Comparison of ENCODE assay signal across 2 cellular contexts in the genomic region with DNA sequence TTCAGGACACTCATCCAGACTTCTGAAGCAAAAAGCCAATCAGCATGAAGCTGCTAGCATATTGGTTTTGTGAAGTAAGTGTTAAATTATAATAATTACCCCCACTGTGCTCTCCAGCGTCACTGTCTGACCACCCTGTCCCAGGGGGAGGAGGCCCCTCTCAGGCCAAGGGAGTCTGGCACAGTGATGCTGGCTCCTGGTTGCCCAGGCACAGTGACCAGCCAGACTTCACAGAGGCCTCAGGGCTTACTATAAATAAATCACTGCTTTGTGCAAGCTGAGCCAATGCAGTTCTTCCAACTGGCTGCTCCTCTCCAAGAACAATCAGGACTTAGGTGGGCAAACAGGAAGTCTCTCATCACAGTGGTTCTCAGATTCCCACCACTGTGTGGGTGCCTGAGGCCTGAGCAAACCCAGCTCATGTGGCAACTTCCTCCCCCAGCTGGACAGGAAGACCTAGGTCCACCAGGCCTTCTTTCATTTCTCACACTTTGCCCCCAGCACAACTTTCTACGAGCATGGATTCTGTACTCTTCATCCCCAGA.
TF ChIP-seq lines count a peak whose summit lies in the region.

No MANE protein-coding gene starts in this region.

TF ChIP-seq in SK-N-SH, 30 proteins besides CTCF, POLR2A, EP300 and RAD21:
- no peak for TF ChIP-seq NRF1 (IDR thresholded peaks at IDR 0.05; ENCODE audit: low read depth, low read length)
- no peak for TF ChIP-seq TCF12 (IDR thresholded peaks at IDR 0.05)
- TF ChIP-seq FOXJ3 (CRISPR knock-in tag; IDR thresholded peaks at IDR 0.05): no peak
- no peak for TF ChIP-seq MXI1 (IDR thresholded peaks at IDR 0.05; ENCODE audit: low read depth, low read length)
- TF ChIP-seq, protein P1, sequence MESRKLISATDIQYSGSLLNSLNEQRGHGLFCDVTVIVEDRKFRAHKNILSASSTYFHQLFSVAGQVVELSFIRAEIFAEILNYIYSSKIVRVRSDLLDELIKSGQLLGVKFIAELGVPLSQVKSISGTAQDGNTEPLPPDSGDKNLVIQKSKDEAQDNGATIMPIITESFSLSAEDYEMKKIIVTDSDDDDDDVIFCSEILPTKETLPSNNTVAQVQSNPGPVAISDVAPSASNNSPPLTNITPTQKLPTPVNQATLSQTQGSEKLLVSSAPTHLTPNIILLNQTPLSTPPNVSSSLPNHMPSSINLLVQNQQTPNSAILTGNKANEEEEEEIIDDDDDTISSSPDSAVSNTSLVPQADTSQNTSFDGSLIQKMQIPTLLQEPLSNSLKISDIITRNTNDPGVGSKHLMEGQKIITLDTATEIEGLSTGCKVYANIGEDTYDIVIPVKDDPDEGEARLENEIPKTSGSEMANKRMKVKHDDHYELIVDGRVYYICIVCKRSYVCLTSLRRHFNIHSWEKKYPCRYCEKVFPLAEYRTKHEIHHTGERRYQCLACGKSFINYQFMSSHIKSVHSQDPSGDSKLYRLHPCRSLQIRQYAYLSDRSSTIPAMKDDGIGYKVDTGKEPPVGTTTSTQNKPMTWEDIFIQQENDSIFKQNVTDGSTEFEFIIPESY (IDR thresholded peaks at IDR 0.05; ENCODE audit: borderline replicate concordance, low read depth): no peak
- no peak for TF ChIP-seq FOSL2 (IDR thresholded peaks at IDR 0.05; ENCODE audit: borderline replicate concordance, low read depth)
- TF ChIP-seq GATA2 (CRISPR knock-in tag; IDR thresholded peaks at IDR 0.05): no peak
- TF ChIP-seq, protein P2, sequence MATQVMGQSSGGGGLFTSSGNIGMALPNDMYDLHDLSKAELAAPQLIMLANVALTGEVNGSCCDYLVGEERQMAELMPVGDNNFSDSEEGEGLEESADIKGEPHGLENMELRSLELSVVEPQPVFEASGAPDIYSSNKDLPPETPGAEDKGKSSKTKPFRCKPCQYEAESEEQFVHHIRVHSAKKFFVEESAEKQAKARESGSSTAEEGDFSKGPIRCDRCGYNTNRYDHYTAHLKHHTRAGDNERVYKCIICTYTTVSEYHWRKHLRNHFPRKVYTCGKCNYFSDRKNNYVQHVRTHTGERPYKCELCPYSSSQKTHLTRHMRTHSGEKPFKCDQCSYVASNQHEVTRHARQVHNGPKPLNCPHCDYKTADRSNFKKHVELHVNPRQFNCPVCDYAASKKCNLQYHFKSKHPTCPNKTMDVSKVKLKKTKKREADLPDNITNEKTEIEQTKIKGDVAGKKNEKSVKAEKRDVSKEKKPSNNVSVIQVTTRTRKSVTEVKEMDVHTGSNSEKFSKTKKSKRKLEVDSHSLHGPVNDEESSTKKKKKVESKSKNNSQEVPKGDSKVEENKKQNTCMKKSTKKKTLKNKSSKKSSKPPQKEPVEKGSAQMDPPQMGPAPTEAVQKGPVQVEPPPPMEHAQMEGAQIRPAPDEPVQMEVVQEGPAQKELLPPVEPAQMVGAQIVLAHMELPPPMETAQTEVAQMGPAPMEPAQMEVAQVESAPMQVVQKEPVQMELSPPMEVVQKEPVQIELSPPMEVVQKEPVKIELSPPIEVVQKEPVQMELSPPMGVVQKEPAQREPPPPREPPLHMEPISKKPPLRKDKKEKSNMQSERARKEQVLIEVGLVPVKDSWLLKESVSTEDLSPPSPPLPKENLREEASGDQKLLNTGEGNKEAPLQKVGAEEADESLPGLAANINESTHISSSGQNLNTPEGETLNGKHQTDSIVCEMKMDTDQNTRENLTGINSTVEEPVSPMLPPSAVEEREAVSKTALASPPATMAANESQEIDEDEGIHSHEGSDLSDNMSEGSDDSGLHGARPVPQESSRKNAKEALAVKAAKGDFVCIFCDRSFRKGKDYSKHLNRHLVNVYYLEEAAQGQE (IDR thresholded peaks at IDR 0.05; ENCODE audit: low read depth, low read length): no peak
- TF ChIP-seq, protein P3, sequence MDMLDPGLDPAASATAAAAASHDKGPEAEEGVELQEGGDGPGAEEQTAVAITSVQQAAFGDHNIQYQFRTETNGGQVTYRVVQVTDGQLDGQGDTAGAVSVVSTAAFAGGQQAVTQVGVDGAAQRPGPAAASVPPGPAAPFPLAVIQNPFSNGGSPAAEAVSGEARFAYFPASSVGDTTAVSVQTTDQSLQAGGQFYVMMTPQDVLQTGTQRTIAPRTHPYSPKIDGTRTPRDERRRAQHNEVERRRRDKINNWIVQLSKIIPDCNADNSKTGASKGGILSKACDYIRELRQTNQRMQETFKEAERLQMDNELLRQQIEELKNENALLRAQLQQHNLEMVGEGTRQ (IDR thresholded peaks at IDR 0.05; ENCODE audit: borderline replicate concordance, low read depth, low read length): no peak

TF ChIP-seq in SK-N-SH treated with all-trans-retinoic acid at 6 μM for 48 hours, 23 proteins besides CTCF, POLR2A, EP300 and RAD21:
- TF ChIP-seq ESRRG (CRISPR knock-in tag; IDR thresholded peaks at IDR 0.05): no peak
- no peak for TF ChIP-seq OSR1 (CRISPR knock-in tag; IDR thresholded peaks at IDR 0.05)
- TF ChIP-seq BACH2 (CRISPR knock-in tag; IDR thresholded peaks at IDR 0.05; ENCODE audit: borderline replicate concordance): no peak
- TF ChIP-seq ISL1 (CRISPR knock-in tag; IDR thresholded peaks at IDR 0.05): no peak
- TF ChIP-seq ARNTL (CRISPR knock-in tag; IDR thresholded peaks at IDR 0.05; ENCODE audit: borderline replicate concordance, low read depth): no peak
- TF ChIP-seq SNAI2 (CRISPR knock-in tag; IDR thresholded peaks at IDR 0.05): no peak
- TF ChIP-seq ZFP3 (CRISPR knock-in tag; IDR thresholded peaks at IDR 0.05): no peak
- TF ChIP-seq, protein P4, sequence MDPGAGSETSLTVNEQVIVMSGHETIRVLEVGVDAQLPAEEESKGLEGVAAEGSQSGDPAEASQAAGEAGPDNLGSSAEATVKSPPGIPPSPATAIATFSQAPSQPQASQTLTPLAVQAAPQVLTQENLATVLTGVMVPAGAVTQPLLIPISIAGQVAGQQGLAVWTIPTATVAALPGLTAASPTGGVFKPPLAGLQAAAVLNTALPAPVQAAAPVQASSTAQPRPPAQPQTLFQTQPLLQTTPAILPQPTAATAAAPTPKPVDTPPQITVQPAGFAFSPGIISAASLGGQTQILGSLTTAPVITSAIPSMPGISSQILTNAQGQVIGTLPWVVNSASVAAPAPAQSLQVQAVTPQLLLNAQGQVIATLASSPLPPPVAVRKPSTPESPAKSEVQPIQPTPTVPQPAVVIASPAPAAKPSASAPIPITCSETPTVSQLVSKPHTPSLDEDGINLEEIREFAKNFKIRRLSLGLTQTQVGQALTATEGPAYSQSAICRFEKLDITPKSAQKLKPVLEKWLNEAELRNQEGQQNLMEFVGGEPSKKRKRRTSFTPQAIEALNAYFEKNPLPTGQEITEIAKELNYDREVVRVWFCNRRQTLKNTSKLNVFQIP (CRISPR knock-in tag; IDR thresholded peaks at IDR 0.05; ENCODE audit: borderline replicate concordance, low read depth): no peak
- no peak for TF ChIP-seq PPARA (CRISPR knock-in tag; IDR thresholded peaks at IDR 0.05; ENCODE audit: borderline replicate concordance)
- no peak for TF ChIP-seq GLIS3 (CRISPR knock-in tag; IDR thresholded peaks at IDR 0.05)
- TF ChIP-seq ZC3H10 (CRISPR knock-in tag; IDR thresholded peaks at IDR 0.05): no peak
- TF ChIP-seq, protein P5, sequence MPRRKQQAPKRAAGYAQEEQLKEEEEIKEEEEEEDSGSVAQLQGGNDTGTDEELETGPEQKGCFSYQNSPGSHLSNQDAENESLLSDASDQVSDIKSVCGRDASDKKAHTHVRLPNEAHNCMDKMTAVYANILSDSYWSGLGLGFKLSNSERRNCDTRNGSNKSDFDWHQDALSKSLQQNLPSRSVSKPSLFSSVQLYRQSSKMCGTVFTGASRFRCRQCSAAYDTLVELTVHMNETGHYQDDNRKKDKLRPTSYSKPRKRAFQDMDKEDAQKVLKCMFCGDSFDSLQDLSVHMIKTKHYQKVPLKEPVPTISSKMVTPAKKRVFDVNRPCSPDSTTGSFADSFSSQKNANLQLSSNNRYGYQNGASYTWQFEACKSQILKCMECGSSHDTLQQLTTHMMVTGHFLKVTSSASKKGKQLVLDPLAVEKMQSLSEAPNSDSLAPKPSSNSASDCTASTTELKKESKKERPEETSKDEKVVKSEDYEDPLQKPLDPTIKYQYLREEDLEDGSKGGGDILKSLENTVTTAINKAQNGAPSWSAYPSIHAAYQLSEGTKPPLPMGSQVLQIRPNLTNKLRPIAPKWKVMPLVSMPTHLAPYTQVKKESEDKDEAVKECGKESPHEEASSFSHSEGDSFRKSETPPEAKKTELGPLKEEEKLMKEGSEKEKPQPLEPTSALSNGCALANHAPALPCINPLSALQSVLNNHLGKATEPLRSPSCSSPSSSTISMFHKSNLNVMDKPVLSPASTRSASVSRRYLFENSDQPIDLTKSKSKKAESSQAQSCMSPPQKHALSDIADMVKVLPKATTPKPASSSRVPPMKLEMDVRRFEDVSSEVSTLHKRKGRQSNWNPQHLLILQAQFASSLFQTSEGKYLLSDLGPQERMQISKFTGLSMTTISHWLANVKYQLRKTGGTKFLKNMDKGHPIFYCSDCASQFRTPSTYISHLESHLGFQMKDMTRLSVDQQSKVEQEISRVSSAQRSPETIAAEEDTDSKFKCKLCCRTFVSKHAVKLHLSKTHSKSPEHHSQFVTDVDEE (CRISPR knock-in tag; IDR thresholded peaks at IDR 0.05): no peak
- TF ChIP-seq, protein P6, sequence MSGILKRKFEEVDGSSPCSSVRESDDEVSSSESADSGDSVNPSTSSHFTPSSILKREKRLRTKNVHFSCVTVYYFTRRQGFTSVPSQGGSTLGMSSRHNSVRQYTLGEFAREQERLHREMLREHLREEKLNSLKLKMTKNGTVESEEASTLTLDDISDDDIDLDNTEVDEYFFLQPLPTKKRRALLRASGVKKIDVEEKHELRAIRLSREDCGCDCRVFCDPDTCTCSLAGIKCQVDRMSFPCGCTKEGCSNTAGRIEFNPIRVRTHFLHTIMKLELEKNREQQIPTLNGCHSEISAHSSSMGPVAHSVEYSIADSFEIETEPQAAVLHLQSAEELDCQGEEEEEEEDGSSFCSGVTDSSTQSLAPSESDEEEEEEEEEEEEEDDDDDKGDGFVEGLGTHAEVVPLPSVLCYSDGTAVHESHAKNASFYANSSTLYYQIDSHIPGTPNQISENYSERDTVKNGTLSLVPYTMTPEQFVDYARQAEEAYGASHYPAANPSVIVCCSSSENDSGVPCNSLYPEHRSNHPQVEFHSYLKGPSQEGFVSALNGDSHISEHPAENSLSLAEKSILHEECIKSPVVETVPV (CRISPR knock-in tag; IDR thresholded peaks at IDR 0.05): no peak
- TF ChIP-seq, protein P7, sequence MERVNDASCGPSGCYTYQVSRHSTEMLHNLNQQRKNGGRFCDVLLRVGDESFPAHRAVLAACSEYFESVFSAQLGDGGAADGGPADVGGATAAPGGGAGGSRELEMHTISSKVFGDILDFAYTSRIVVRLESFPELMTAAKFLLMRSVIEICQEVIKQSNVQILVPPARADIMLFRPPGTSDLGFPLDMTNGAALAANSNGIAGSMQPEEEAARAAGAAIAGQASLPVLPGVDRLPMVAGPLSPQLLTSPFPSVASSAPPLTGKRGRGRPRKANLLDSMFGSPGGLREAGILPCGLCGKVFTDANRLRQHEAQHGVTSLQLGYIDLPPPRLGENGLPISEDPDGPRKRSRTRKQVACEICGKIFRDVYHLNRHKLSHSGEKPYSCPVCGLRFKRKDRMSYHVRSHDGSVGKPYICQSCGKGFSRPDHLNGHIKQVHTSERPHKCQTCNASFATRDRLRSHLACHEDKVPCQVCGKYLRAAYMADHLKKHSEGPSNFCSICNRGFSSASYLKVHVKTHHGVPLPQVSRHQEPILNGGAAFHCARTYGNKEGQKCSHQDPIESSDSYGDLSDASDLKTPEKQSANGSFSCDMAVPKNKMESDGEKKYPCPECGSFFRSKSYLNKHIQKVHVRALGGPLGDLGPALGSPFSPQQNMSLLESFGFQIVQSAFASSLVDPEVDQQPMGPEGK (CRISPR knock-in tag; IDR thresholded peaks at IDR 0.05; ENCODE audit: borderline replicate concordance): no peak
- no peak for TF ChIP-seq ZNF565 (CRISPR knock-in tag; conservative IDR thresholded peaks at IDR 0.05; ENCODE audit: low read depth)
- TF ChIP-seq ZNF70 (CRISPR knock-in tag; IDR thresholded peaks at IDR 0.05): no peak
- TF ChIP-seq, protein P8, sequence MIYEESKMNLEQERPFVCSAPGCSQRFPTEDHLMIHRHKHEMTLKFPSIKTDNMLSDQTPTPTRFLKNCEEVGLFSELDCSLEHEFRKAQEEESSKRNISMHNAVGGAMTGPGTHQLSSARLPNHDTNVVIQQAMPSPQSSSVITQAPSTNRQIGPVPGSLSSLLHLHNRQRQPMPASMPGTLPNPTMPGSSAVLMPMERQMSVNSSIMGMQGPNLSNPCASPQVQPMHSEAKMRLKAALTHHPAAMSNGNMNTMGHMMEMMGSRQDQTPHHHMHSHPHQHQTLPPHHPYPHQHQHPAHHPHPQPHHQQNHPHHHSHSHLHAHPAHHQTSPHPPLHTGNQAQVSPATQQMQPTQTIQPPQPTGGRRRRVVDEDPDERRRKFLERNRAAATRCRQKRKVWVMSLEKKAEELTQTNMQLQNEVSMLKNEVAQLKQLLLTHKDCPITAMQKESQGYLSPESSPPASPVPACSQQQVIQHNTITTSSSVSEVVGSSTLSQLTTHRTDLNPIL (CRISPR knock-in tag; IDR thresholded peaks at IDR 0.05; ENCODE audit: low read depth): no peak
- TF ChIP-seq ZFP30 (CRISPR knock-in tag; IDR thresholded peaks at IDR 0.05): no peak
- no peak for TF ChIP-seq TCF4 (CRISPR knock-in tag; IDR thresholded peaks at IDR 0.05; ENCODE audit: borderline replicate concordance)
- TF ChIP-seq RARB (CRISPR knock-in tag; IDR thresholded peaks at IDR 0.05): no peak
